In genomic region chr3:66468016-66468735, GRCh38 we compare ENCODE assay signal across 17 cellular contexts. TPM values are rescaled to one million over a fixed set of nuclear protein-coding genes. Genes with fewer than 3 reads are reported as not detected.
DNase-seq lines count a peak whose midpoint lies in the region; ATAC-seq, FAIRE-seq and TF ChIP-seq lines count a peak whose summit lies in the region.
"Had no signal": no experiment of that assay in that cellular context is flagged by ENCODE, and none has a peak within 500 bp of the region (broad histone marks: within the 10 kb centered on the region; RNA-seq: fewer than 3 reads in every experiment).

No MANE protein-coding gene starts in this region.

- intact Hi-C loops in stomach (cut with DNase I; ENCODE audit: low total_unique reads) (no loop called here), kidney (cut with DNase I) (no loop called here)

- peak overlapping the region; percentile 40 to 89 for H3K4me3 Mint-ChIP-seq in activated T-cell treated with anti-CD3 and anti-CD28 coated beads, Interleukin-2, amount 50 U/mL, for 72 hours
- H3K4me3 Mint-ChIP-seq: naive B cell had no signal

- no peak overlapping the region for H3K9ac ChIP-seq in kidney (ENCODE audit: low read length in 2 of 2)

- peaks cover 37 to 99% (median 72%) of the 10 kb centered on the region in 4 donors for H3K4me1 ChIP-seq in stomach
- peaks cover 2 to 5% of the 10 kb centered on the region in 2 donors for H3K4me1 ChIP-seq in kidney (ENCODE audit: control insufficient read depth in 1 of 2, insufficient read depth in 1 of 2, low read depth in 1 of 2, low read length in 2 of 2)

- H3K27ac ChIP-seq in stomach (peak overlapping the region in 3 of 5 donors; percentile 23 to 63 (median 60)), kidney (ENCODE audit: low read depth in 2 of 2, low read length in 2 of 2) (no peak overlapping the region)
- H3K27ac ChIP-seq: SJSA1, tibial artery had no signal

- TF ChIP-seq POLR2A in stomach (IDR thresholded peaks at IDR 0.05), result no peak

- WGBS in stomach, 5 donors, result 48 to 54% (median 52%) methylated on average over 10 of the region's 10 CpGs

- TF ChIP-seq EP300 in stomach (IDR thresholded peaks at IDR 0.05), result no peak

- peaks cover 0 to 4% of the 10 kb centered on the region in 2 donors for H3K36me3 Mint-ChIP-seq in activated T-cell treated with anti-CD3 and anti-CD28 coated beads, Interleukin-2, amount 50 U/mL, for 72 hours (ENCODE audit: insufficient read depth in 2 of 2)
- H3K36me3 Mint-ChIP-seq: naive B cell had no signal

- H3K27me3 ChIP-seq in stomach, result no peaks in the 10 kb centered on the region
- H3K27me3 ChIP-seq: SJSA1, tibial artery had no signal

- DNase-seq in activated T-cell treated with anti-CD3 and anti-CD28 coated beads, Interleukin-2, amount 50 U/mL, for 72 hours, result no peak
- no peak for DNase-seq in activated T-cell treated with anti-CD3 and anti-CD28 coated beads for 4 hours
- DNase-seq in RPMI7951 (ENCODE audit: low read depth), result peak; percentile 65
- peak; percentile 46 for DNase-seq in epithelial cell of esophagus (ENCODE audit: low read depth)
- no peak for DNase-seq in stomach
- no peak for DNase-seq in kidney
- no peak for DNase-seq in activated gamma-delta T cell treated with Interleukin-2 at 50 U/mL for 16 hours
- DNase-seq: activated gamma-delta T cell, foreskin fibroblast, kidney glomerular epithelial cell, naive B cell, tibial artery had no signal

- no peaks in the 10 kb centered on the region for H3K9me3 ChIP-seq in stomach
- H3K9me3 ChIP-seq in kidney (ENCODE audit: control insufficient read depth in 1 of 2, low read length in 2 of 2), result no peaks in the 10 kb centered on the region
- H3K9me3 ChIP-seq: SJSA1, tibial artery had no signal

- H3K27ac Mint-ChIP-seq in activated T-cell treated with anti-CD3 and anti-CD28 coated beads, Interleukin-2, amount 50 U/mL, for 72 hours, result peak overlapping the region; percentile 95
- H3K27ac Mint-ChIP-seq: IgD-negative memory B cell, naive B cell had no signal

- no peak for FAIRE-seq in kidney (lab: Jason Lieb, UNC)
- FAIRE-seq: colon had no signal

- H3K4me3 ChIP-seq in epithelial cell of esophagus (ENCODE audit: low read length) (no peak overlapping the region), stomach (no peak overlapping the region), kidney (ENCODE audit: low read length in 2 of 2) (no peak overlapping the region)
- H3K4me3 ChIP-seq: SJSA1, tibial artery had no signal

- H3K9me3 Mint-ChIP-seq in activated T-cell treated with anti-CD3 and anti-CD28 coated beads, Interleukin-2, amount 50 U/mL, for 72 hours, result peaks cover 0 to 3% of the 10 kb centered on the region in 2 donors
- H3K9me3 Mint-ChIP-seq: naive B cell had no signal

- peaks cover 6% of the 10 kb centered on the region for H3K27me3 Mint-ChIP-seq in activated T-cell treated with anti-CD3 and anti-CD28 coated beads, Interleukin-2, amount 50 U/mL, for 72 hours (ENCODE audit: low read depth)

- TF ChIP-seq CTCF in epithelial cell of esophagus (IDR thresholded peaks at IDR 0.05; ENCODE audit: insufficient read depth, low read depth, low read length, missing control alignments) (no peak), stomach (IDR thresholded peaks at IDR 0.05) (no peak), kidney (IDR thresholded peaks at IDR 0.05; ENCODE audit: borderline replicate concordance, extremely low read depth, insufficient read depth) (no peak)

- peaks cover 37% of the 10 kb centered on the region for H3K4me1 Mint-ChIP-seq in activated T-cell treated with anti-CD3 and anti-CD28 coated beads, Interleukin-2, amount 50 U/mL, for 72 hours (ENCODE audit: low read depth)

- ATAC-seq in activated T-cell treated with anti-CD3 and anti-CD28 coated beads, Interleukin-2, amount 50 U/mL, for 72 hours (replicated peaks in 1 of 2), result no peak
- ATAC-seq in HG03039 (IDR thresholded peaks at IDR 0.05; ENCODE audit: unreplicated experiment), result no peak
- ATAC-seq: sciatic nerve had no signal

- no peaks in the 10 kb centered on the region for H3K36me3 ChIP-seq in stomach
- H3K36me3 ChIP-seq in kidney (ENCODE audit: control insufficient read depth in 1 of 2, insufficient read depth in 2 of 2, low read length in 2 of 2), result no peaks in the 10 kb centered on the region
- H3K36me3 ChIP-seq: SJSA1, tibial artery had no signal

RNA-seq across cellular contexts. Expression of gene LRIG1, which starts 32.6 kb away (rescaled TPM):
- total RNA-seq in activated T-cell treated with anti-CD3 and anti-CD28 coated beads, Interleukin-2, amount 50 U/mL, for 72 hours, result 10 to 100 TPM; 21.6 to 44.8 TPM
- 51.9 and 56.7 TPM in 2 replicates for total RNA-seq in RPMI7951 (2014; rRNA removed; shearing (Covaris generic))
- total RNA-seq in stomach (100 to 1,000 TPM in 3 of 5 donors, 10 to 100 TPM in 2; 85.8 to 278 (median 101) TPM), kidney (20.6 TPM)
- polyA plus RNA-seq in stomach (10 to 100 TPM; 20.2 to 31.5 (median 21.2) TPM), kidney (ENCODE audit: insufficient read depth, low read depth, low replicate concordance) (8.2 TPM)

Comparison
In these comparisons a context has a peak if more than half of its experiments do, and no peak if none do; other contexts are left out.
1. DNase-seq: peak in RPMI7951 (single experiment) and epithelial cell of esophagus (single experiment); none in activated T-cell treated with anti-CD3 and anti-CD28 coated beads, Interleukin-2, amount 50 U/mL, for 72 hours (0 of 2), activated T-cell treated with anti-CD3 and anti-CD28 coated beads for 4 hours (single experiment), stomach (single experiment), kidney (single experiment) and activated gamma-delta T cell treated with Interleukin-2 at 50 U/mL for 16 hours (single experiment).
2. H3K27ac ChIP-seq: peak in stomach (3 of 5); none in kidney (0 of 2).